ENCODE assay signal across 8 cellular contexts in genomic region chr1:84253891-84254290, GRCh38. TPM values are rescaled to one million over a fixed set of nuclear protein-coding genes. Genes with fewer than 3 reads are reported as not detected.
DNase-seq lines count a peak whose midpoint lies in the region; ATAC-seq and TF ChIP-seq lines count a peak whose summit lies in the region.

No MANE protein-coding gene starts in this region.

- intact Hi-C loops in left ventricle myocardium inferior (cut with micrococcal nuclease), result no loop called here

- no peak for TF ChIP-seq CTCF in left ventricle myocardium inferior (IDR thresholded peaks at IDR 0.05; ENCODE audit: borderline replicate concordance)

- peaks cover 0 to 2% of the 10 kb centered on the region in 2 donors for H3K36me3 Mint-ChIP-seq in stimulated activated naive B cell treated with anti-CD40 and anti-IgM and Interleukin-4, amounts not matched to agents 10 μg/mL and 1 μg/mL and 100 μg/mL, for 72 hours

- H3K4me3 ChIP-seq in left ventricle myocardium inferior (no peak overlapping the region), stomach smooth muscle (ENCODE audit: low read length in 2 of 2) (peak overlapping the region in 1 of 2 donors; percentile 13)

- H3K27me3 Mint-ChIP-seq in stimulated activated naive B cell treated with anti-CD40 and anti-IgM and Interleukin-4, amounts not matched to agents 10 μg/mL and 1 μg/mL and 100 μg/mL, for 72 hours, result no peaks in the 10 kb centered on the region

- no peaks in the 10 kb centered on the region for H3K27me3 ChIP-seq in left ventricle myocardium inferior (ENCODE audit: low read depth)
- no peaks in the 10 kb centered on the region for H3K27me3 ChIP-seq in stomach smooth muscle (ENCODE audit: control insufficient read depth in 1 of 2, insufficient read depth in 2 of 2, low read length in 2 of 2)

- peak overlapping the region; percentile 10 for H3K27ac ChIP-seq in left ventricle myocardium inferior (replicated peaks)
- H3K27ac ChIP-seq in stomach smooth muscle (ENCODE audit: low read length), result peak overlapping the region; percentile 47

- H3K4me3 Mint-ChIP-seq in stimulated activated naive B cell treated with anti-CD40 and anti-IgM and Interleukin-4, amounts not matched to agents 10 μg/mL and 1 μg/mL and 100 μg/mL, for 72 hours, result no peak overlapping the region

- peaks cover 16% of the 10 kb centered on the region for H3K9me3 ChIP-seq in left ventricle myocardium inferior (replicated peaks)
- no peaks in the 10 kb centered on the region for H3K9me3 ChIP-seq in stomach smooth muscle (ENCODE audit: control insufficient read depth in 2 of 2, low read length in 2 of 2)

- DNase-seq in HT1080 (ENCODE audit: low read depth) (peak; percentile 98), amniotic epithelial cell (ENCODE audit: low read depth) (peak; percentile 70), left ventricle myocardium inferior (peak; percentile 27), NCI-H524 treated with DMSO at 0.1 percent for 48 hours (lab: John Stamatoyannopoulos, UW) (no peak)
- no peak for DNase-seq in stimulated activated naive B cell treated with anti-CD40 and anti-IgM and Interleukin-4, amounts not matched to agents 10 μg/mL and 1 μg/mL and 100 μg/mL, for 72 hours

- H3K9me3 Mint-ChIP-seq in stimulated activated naive B cell treated with anti-CD40 and anti-IgM and Interleukin-4, amounts not matched to agents 10 μg/mL and 1 μg/mL and 100 μg/mL, for 72 hours, result peaks cover 8 to 10% of the 10 kb centered on the region in 2 donors

- H3K4me1 ChIP-seq in left ventricle myocardium inferior (peaks cover 20% of the 10 kb centered on the region), stomach smooth muscle (ENCODE audit: control insufficient read depth, insufficient read depth, low read length) (peaks cover 20% of the 10 kb centered on the region)

- H3K36me3 ChIP-seq in left ventricle myocardium inferior (no peaks in the 10 kb centered on the region), stomach smooth muscle (ENCODE audit: control insufficient read depth in 2 of 2, insufficient read depth in 2 of 2, low read length in 2 of 2) (no peaks in the 10 kb centered on the region)

- no peaks in the 10 kb centered on the region for H3K4me1 Mint-ChIP-seq in stimulated activated naive B cell treated with anti-CD40 and anti-IgM and Interleukin-4, amounts not matched to agents 10 μg/mL and 1 μg/mL and 100 μg/mL, for 72 hours

- no peak overlapping the region for H3K27ac Mint-ChIP-seq in stimulated activated naive B cell treated with anti-CD40 and anti-IgM and Interleukin-4, amounts not matched to agents 10 μg/mL and 1 μg/mL and 100 μg/mL, for 72 hours

- no peak overlapping the region for H3K9ac ChIP-seq in stomach smooth muscle (ENCODE audit: low read length in 2 of 2)

- no peak for ATAC-seq in stimulated activated naive B cell treated with anti-CD40 and anti-IgM and Interleukin-4, amounts not matched to agents 10 μg/mL and 1 μg/mL and 100 μg/mL, for 72 hours (replicated peaks)
- ATAC-seq in HG02973 (IDR thresholded peaks at IDR 0.05; ENCODE audit: unreplicated experiment), result no peak
- no peak for ATAC-seq in GM19023 (IDR thresholded peaks at IDR 0.05; ENCODE audit: unreplicated experiment)

RNA-seq across cellular contexts. Expression of gene SAMD13, which starts 47.6 kb away (rescaled TPM):
- 0.47 and 0.79 TPM in 2 replicates for total RNA-seq in HT1080 (2014; rRNA removed; shearing (Covaris generic))
- 1.2 and 1.4 TPM in 2 replicates for polyA plus RNA-seq in HT1080 (2015; cell fraction: cytosol; rRNA removed)
- polyA plus RNA-seq in HT1080 (2015; cell fraction: nucleus; rRNA removed), result 0.22 and 1.6 TPM in 2 replicates
- total RNA-seq in left ventricle myocardium inferior, result 2.0 TPM

Comparison
In these comparisons a context has a peak if more than half of its experiments do, and no peak if none do; other contexts are left out.
1. DNase-seq: peak in HT1080 (single experiment), amniotic epithelial cell (single experiment) and left ventricle myocardium inferior (single experiment); none in stimulated activated naive B cell treated with anti-CD40 and anti-IgM and Interleukin-4, amounts not matched to agents 10 μg/mL and 1 μg/mL and 100 μg/mL, for 72 hours (single experiment) and NCI-H524 treated with DMSO at 0.1 percent for 48 hours (single experiment).